19 cellular contexts compared by ENCODE assay signal in the genomic region with DNA sequence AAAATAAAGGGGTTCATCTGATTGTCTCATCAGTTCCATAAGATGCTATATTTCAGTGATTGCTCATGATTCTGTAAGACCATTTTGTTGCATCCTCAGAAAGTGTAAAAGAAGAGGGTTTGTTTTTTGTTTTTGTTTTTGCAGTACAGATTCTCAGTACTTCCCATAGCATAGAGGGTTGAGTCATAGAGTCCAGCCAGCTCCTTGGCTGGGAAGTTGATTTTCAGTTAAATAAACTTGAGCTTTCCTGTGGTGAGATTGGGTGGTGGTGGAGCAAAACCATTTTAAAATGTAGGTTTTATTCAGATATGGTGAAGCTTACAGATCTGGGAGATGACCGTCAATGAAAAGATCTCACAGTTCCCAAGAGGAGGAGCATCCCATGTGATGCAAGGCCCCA. TPM values are rescaled to one million over a fixed set of nuclear protein-coding genes. Genes with fewer than 3 reads are reported as not detected.
A peak's percentile ranks its signal among the peaks of the same experiment; 100 is the strongest.
DNase-seq lines count a peak whose midpoint lies in the region; ATAC-seq and TF ChIP-seq lines count a peak whose summit lies in the region.
"Had no signal": no experiment of that assay in that cellular context is flagged by ENCODE, and none has a peak within 500 bp of the region (broad histone marks: within the 10 kb centered on the region; RNA-seq: fewer than 3 reads in every experiment).

No MANE protein-coding gene starts in this region.

- H3K4me3 Mint-ChIP-seq in chondrocyte (ENCODE audit: unreplicated experiment), result peak overlapping the region; percentile 29
- no peak overlapping the region for H3K4me3 Mint-ChIP-seq in Caco-2 (ENCODE audit: unreplicated experiment)
- H3K4me3 Mint-ChIP-seq: activated T-cell treated with anti-CD3 and anti-CD28 coated beads, Interleukin-2, amount 50 U/mL, for 4 hours had no signal

- H4K8ac ChIP-seq in mesenchymal stem cell (ENCODE audit: low read length), result no peak overlapping the region

- H3K27me3 ChIP-seq in mesenchymal stem cell (ENCODE audit: control insufficient read depth in 1 of 2, insufficient read depth in 1 of 2, low read length in 2 of 2) (no peaks in the 10 kb centered on the region), SJCRH30 (no peaks in the 10 kb centered on the region), Caco-2 (replicated peaks; ENCODE audit: control insufficient read depth, insufficient read depth, low read length) (no peaks in the 10 kb centered on the region)
- H3K27me3 ChIP-seq: dorsolateral prefrontal cortex had no signal

- no peak overlapping the region for H3K9ac ChIP-seq in mesenchymal stem cell (ENCODE audit: low read length)
- H3K9ac ChIP-seq: KMS-11 had no signal

- CTCF ChIA-PET in Caco-2 (lab: Charles Lee), result no interaction called here

- H3K4ac ChIP-seq in mesenchymal stem cell (ENCODE audit: low read depth in 1 of 2, low read length in 2 of 2), result no peak overlapping the region

- H3K9me3 ChIP-seq in mesenchymal stem cell (ENCODE audit: control insufficient read depth, low read length) (no peaks in the 10 kb centered on the region), SJCRH30 (replicated peaks) (no peaks in the 10 kb centered on the region), Caco-2 (no peaks in the 10 kb centered on the region)

- H3K36me3 Mint-ChIP-seq in chondrocyte (ENCODE audit: low read depth), result peaks cover 5% of the 10 kb centered on the region
- peaks cover 11% of the 10 kb centered on the region for H3K36me3 Mint-ChIP-seq in Caco-2 (ENCODE audit: insufficient read depth, unreplicated experiment)
- H3K36me3 Mint-ChIP-seq: naive B cell had no signal

- POLR2A ChIA-PET in Caco-2 (lab: Charles Lee), result no interaction called here

- no peak overlapping the region for H4K91ac ChIP-seq in mesenchymal stem cell (ENCODE audit: low read length)

- H3K4me1 ChIP-seq in mesenchymal stem cell (ENCODE audit: control insufficient read depth, insufficient read depth, low read depth, low read length) (peaks cover 18% of the 10 kb centered on the region), SJCRH30 (no peaks in the 10 kb centered on the region; the same call in 1 of the 2 replicates), Caco-2 (no peaks in the 10 kb centered on the region)

- H3K23ac ChIP-seq in mesenchymal stem cell (ENCODE audit: low read length in 2 of 2), result no peak overlapping the region

- no peaks in the 10 kb centered on the region for H3K27me3 Mint-ChIP-seq in chondrocyte (ENCODE audit: low read depth)
- H3K27me3 Mint-ChIP-seq in Caco-2 (ENCODE audit: insufficient read depth, unreplicated experiment), result no peaks in the 10 kb centered on the region

- peaks cover 11% of the 10 kb centered on the region for H3K79me1 ChIP-seq in mesenchymal stem cell (replicated peaks; ENCODE audit: low read length, poor library complexity, severe bottlenecking)

- H2BK15ac ChIP-seq in mesenchymal stem cell (ENCODE audit: low read depth, poor library complexity, severe bottlenecking), result no peak overlapping the region

- H3K14ac ChIP-seq in mesenchymal stem cell (ENCODE audit: low read length in 2 of 2), result no peak overlapping the region

- no peak overlapping the region for H3K18ac ChIP-seq in mesenchymal stem cell (ENCODE audit: low read depth in 1 of 2, low read length in 2 of 2)

- H3K4me1 Mint-ChIP-seq in chondrocyte (ENCODE audit: low read depth) (peaks cover 49% of the 10 kb centered on the region), Caco-2 (ENCODE audit: low read depth, unreplicated experiment) (peaks cover 7% of the 10 kb centered on the region)
- H3K4me1 Mint-ChIP-seq: naive B cell had no signal

- H3K27ac ChIP-seq in mesenchymal stem cell (ENCODE audit: low read length, poor library complexity, severe bottlenecking) (peak overlapping the region; percentile 35), SJCRH30 (no peak overlapping the region)
- H3K27ac ChIP-seq: C4-2B, KMS-11 had no signal

- H2BK120ac ChIP-seq in mesenchymal stem cell (ENCODE audit: low read depth, low read length), result no peak overlapping the region

- H3K9me3 Mint-ChIP-seq in chondrocyte (ENCODE audit: low read depth), result no peaks in the 10 kb centered on the region
- H3K9me3 Mint-ChIP-seq in Caco-2 (ENCODE audit: unreplicated experiment), result no peaks in the 10 kb centered on the region
- H3K9me3 Mint-ChIP-seq: activated T-cell treated with anti-CD3 and anti-CD28 coated beads, Interleukin-2, amount 50 U/mL, for 4 hours had no signal

- TF ChIP-seq CTCF in chondrocyte (IDR thresholded peaks at IDR 0.05) (no peak), Caco-2 (IDR thresholded peaks at IDR 0.05; ENCODE audit: insufficient read depth in 1 of 2, low read depth in 1 of 2, low read length in 1 of 2, severe bottlenecking in 1 of 2, unreplicated experiment in 1 of 2) (no peak)

- intact Hi-C loops in Caco-2 (cut with micrococcal nuclease; ENCODE audit: unreplicated experiment), result no loop called here

- no peak for ATAC-seq in GM21528 (IDR thresholded peaks at IDR 0.05; ENCODE audit: low FRiP score, unreplicated experiment)
- ATAC-seq: activated T-cell treated with anti-CD3 and anti-CD28 coated beads, Interleukin-2, amount 50 U/mL, for 4 hours; left lobe of liver; PC-3 had no signal

- DNase-seq in LHCN-M2 (ENCODE audit: low read depth), result peak; percentile 54
- DNase-seq in chondrocyte (ENCODE audit: low spot score), result no peak
- peak; percentile 25 for DNase-seq in mesenchymal stem cell
- DNase-seq in NCI-H1417 (lab: John Stamatoyannopoulos, UW), result no peak
- DNase-seq in SJCRH30, result no peak
- DNase-seq in Caco-2, result no peak
- DNase-seq: activated T-cell treated with anti-CD3 and anti-CD28 coated beads, Interleukin-2, amount 50 U/mL, for 4 hours; amygdala; DMS79; dorsolateral prefrontal cortex; naive B cell; NCI-H1436 treated with DMSO at 0.1 percent for 48 hours; NCI-H524; PC-3; right cardiac atrium had no signal

- H2AK5ac ChIP-seq in mesenchymal stem cell (ENCODE audit: low read length, severe bottlenecking), result no peak overlapping the region

- H3K36me3 ChIP-seq in mesenchymal stem cell (ENCODE audit: control insufficient read depth in 1 of 2, insufficient read depth in 2 of 2, low read depth in 1 of 2, low read length in 2 of 2), result peaks cover 0 to 10% of the 10 kb centered on the region in 2 experiments
- peaks cover 13% of the 10 kb centered on the region for H3K36me3 ChIP-seq in SJCRH30
- H3K36me3 ChIP-seq in Caco-2 (ENCODE audit: control insufficient read depth, insufficient read depth, low read length), result no peaks in the 10 kb centered on the region; the same call in 1 of the 2 replicates

- H3K4me2 ChIP-seq in mesenchymal stem cell (ENCODE audit: low read length, poor library complexity, severe bottlenecking), result peak overlapping the region; percentile 14
- H3K4me2 ChIP-seq: KMS-11 had no signal

- no TSS peak for BruUV-seq in Caco-2 (replicated peaks; lab: Mats Ljungman, UMichigan)

- no peak overlapping the region for H3K4me3 ChIP-seq in mesenchymal stem cell (ENCODE audit: insufficient read depth in 1 of 2, low read depth in 1 of 2, low read length in 2 of 2)
- no peak overlapping the region for H3K4me3 ChIP-seq in SJCRH30
- no peak overlapping the region for H3K4me3 ChIP-seq in Caco-2 (ENCODE audit: low read depth, low read length)
- H3K4me3 ChIP-seq: dorsolateral prefrontal cortex had no signal

- no peak overlapping the region for H2BK5ac ChIP-seq in mesenchymal stem cell (ENCODE audit: low read depth, low read length, poor library complexity, severe bottlenecking)

- no peak overlapping the region for H2BK12ac ChIP-seq in mesenchymal stem cell (ENCODE audit: low read length in 2 of 2)

- WGBS in mesenchymal stem cell, result 85% methylated on average over 1 of the region's 1 CpG

- peak overlapping the region; percentile 90 for H3K27ac Mint-ChIP-seq in chondrocyte (ENCODE audit: unreplicated experiment)
- no peak overlapping the region for H3K27ac Mint-ChIP-seq in Caco-2 (ENCODE audit: unreplicated experiment)
- H3K27ac Mint-ChIP-seq: naive B cell had no signal

- H2AFZ ChIP-seq in mesenchymal stem cell (ENCODE audit: low read depth, low read length), result no peak overlapping the region

RNA-seq across cellular contexts. Expression of a gene that starts 48.2 kb away (rescaled TPM):
- total RNA-seq in LHCN-M2 (2014; rRNA removed) (19.7 and 26.6 TPM in 2 replicates), chondrocyte (87.9 to 104 TPM (median 102 TPM) in 3 replicates), Caco-2 (2022) (65.8 and 79.2 TPM in 2 replicates)
- polyA plus RNA-seq in LHCN-M2 (2012), result 36.3 TPM
- 3.1 TPM for polyA plus RNA-seq in mesenchymal stem cell (2013, experiment 1 of 2)
- 3.0 TPM for polyA plus RNA-seq in mesenchymal stem cell (2013, experiment 2 of 2)
- 62.0 and 73.5 TPM in 2 replicates for total RNA-seq in SJCRH30 (2014; rRNA removed; shearing (Covaris generic))
- total RNA-seq: PC-3 had no signal

Comparison
In these comparisons a context has a peak if more than half of its experiments do, and no peak if none do; other contexts are left out.
1. DNase-seq: peak in LHCN-M2 (single experiment) and mesenchymal stem cell (single experiment); none in chondrocyte (single experiment), NCI-H1417 (0 of 3), SJCRH30 (0 of 2) and Caco-2 (0 of 2).